Comparison of ENCODE assay signal across 12 cellular contexts in the genomic region with DNA sequence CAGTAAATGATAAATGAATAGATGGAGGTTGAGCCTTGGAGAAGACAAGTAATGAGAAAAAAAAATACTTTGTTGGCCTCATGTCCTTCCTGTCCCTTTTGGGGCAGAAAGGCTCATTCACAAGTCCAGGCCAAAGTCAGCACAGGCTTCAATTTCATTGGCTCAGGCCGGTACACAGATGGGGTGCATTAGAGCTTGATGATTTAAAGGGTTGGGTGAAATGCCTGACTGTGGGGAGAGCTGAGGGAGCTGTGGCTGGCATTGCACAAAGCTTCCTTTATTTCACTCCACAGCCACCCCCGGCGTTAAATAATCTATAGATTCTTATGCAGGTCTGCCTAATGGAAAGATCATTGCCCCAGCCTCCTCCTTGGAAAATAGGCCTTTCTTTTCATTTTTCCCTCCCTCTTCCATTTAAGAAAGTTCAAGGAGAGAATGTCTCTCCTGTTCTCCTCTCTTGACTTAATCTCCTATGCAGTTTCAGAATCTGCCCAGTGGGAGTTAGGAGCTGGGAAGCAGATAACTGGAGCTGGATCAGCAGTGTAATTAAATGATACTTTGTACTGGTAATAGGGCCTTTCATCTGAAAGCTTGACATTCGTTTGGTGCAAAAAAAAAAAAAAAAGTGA. TPM values are rescaled to one million over a fixed set of nuclear protein-coding genes. Genes with fewer than 3 reads are reported as not detected.
DNase-seq lines count a peak whose midpoint lies in the region; ATAC-seq and TF ChIP-seq lines count a peak whose summit lies in the region.
"Had no signal": no experiment of that assay in that cellular context is flagged by ENCODE, and none has a peak within 500 bp of the region (broad histone marks: within the 10 kb centered on the region; RNA-seq: fewer than 3 reads in every experiment).

No MANE protein-coding gene starts in this region.

- DNase-seq in COLO829 (ENCODE audit: low spot score) (peak; percentile 94), coronary artery (ENCODE audit: low spot score) (no peak), midbrain (lab: John Stamatoyannopoulos, UW) (peak; percentile 63), dermis blood vessel endothelial cell (no peak), NOMO-1 treated with dmso at 0.1 percent for 144 hours (lab: John Stamatoyannopoulos, UW; ENCODE audit: unreplicated experiment) (no peak), NCI-H510A treated with DMSO at 0.1 percent for 48 hours (lab: John Stamatoyannopoulos, UW) (no peak)
- DNase-seq: CD8-positive, alpha-beta memory T cell; effector memory CD8-positive, alpha-beta T cell; HCEC 1CT; stimulated activated CD8-positive, alpha-beta memory T cell treated with anti-CD3 and anti-CD28 coated beads, Interleukin-4, amount 100 ng/mL, for 48 hours had no signal

- H3K4me3 ChIP-seq in coronary artery: no peak overlapping the region

- TF ChIP-seq CTCF in coronary artery (IDR thresholded peaks at IDR 0.05): no peak

- peak overlapping the region; percentile 46 to 64 for H3K27ac ChIP-seq in coronary artery
- H3K27ac ChIP-seq in temporal lobe (ENCODE audit: low read depth, low read length): peak overlapping the region; percentile 62

- ATAC-seq in GM19324 (IDR thresholded peaks at IDR 0.05; ENCODE audit: low FRiP score, unreplicated experiment): no peak
- ATAC-seq: effector memory CD8-positive, alpha-beta T cell had no signal

RNA-seq across cellular contexts. Expression of gene YPEL2, which starts 24.4 kb away (rescaled TPM):
- total RNA-seq in temporal lobe: 7.4 TPM
- total RNA-seq in dermis blood vessel endothelial cell: 90.8 and 101 TPM in 2 replicates

Comparison
In these comparisons a context has a peak if more than half of its experiments do, and no peak if none do; other contexts are left out.
1. DNase-seq: peak in COLO829 (single experiment) and midbrain (single experiment); none in coronary artery (single experiment), dermis blood vessel endothelial cell (single experiment), NOMO-1 treated with dmso at 0.1 percent for 144 hours (single experiment) and NCI-H510A treated with DMSO at 0.1 percent for 48 hours (single experiment).
2. RNA of gene YPEL2, which starts 24.4 kb away (total RNA-seq): 90.8 to 101 TPM in dermis blood vessel endothelial cell; 7.4 TPM in temporal lobe (single experiment); every median in the first group is over 10 times any median in the second.